ENCODE assay signal across 26 cellular contexts in genomic region chr2:53505814-53506213, GRCh38.
DNase-seq lines count a peak whose midpoint lies in the region; ATAC-seq and TF ChIP-seq lines count a peak whose summit lies in the region.
"Had no signal": no experiment of that assay in that cellular context is flagged by ENCODE, and none has a peak within 500 bp of the region (broad histone marks: within the 10 kb centered on the region; RNA-seq: fewer than 3 reads in every experiment).

No MANE protein-coding gene starts in this region.

- no TSS peak for BruUV-seq in PC-9 (replicated peaks; lab: Mats Ljungman, UMichigan)

- POLR2A ChIA-PET in PC-9 (lab: Charles Lee; ENCODE audit: unreplicated experiment), result interaction anchor here (0.7 kb wide), 1 partner anchor 23 kb away, joined by 7 read pairs; no protein-coding TSS in a partner anchor

- H3K36me3 ChIP-seq in PC-9 (ENCODE audit: low read depth), result no peaks in the 10 kb centered on the region
- H3K36me3 ChIP-seq in mesendoderm (ENCODE audit: control insufficient read depth, insufficient read depth, low read length), result no peaks in the 10 kb centered on the region
- no peaks in the 10 kb centered on the region for H3K36me3 ChIP-seq in upper lobe of right lung
- H3K36me3 ChIP-seq: BE2C, breast epithelium, heart right ventricle, Peyer's patch had no signal

- H3K79me2 ChIP-seq in PC-9 (ENCODE audit: low read depth) (no peaks in the 10 kb centered on the region), mesendoderm (ENCODE audit: control insufficient read depth, insufficient read depth, low read length) (no peaks in the 10 kb centered on the region)

- H3K4me2 ChIP-seq in PC-9 (no peak overlapping the region), mesendoderm (ENCODE audit: low read length) (no peak overlapping the region)

- H3K27ac ChIP-seq in PC-9, result no peak overlapping the region
- H3K27ac ChIP-seq in mesendoderm (ENCODE audit: low read depth, low read length), result no peak overlapping the region
- no peak overlapping the region for H3K27ac ChIP-seq in upper lobe of right lung
- H3K27ac ChIP-seq: breast epithelium, heart right ventricle, Peyer's patch had no signal

- peaks cover 10% of the 10 kb centered on the region for H3K4me1 ChIP-seq in PC-9 (replicated peaks; ENCODE audit: insufficient read depth)
- no peaks in the 10 kb centered on the region for H3K4me1 ChIP-seq in mesendoderm (ENCODE audit: control insufficient read depth, low read depth, low read length)
- H3K4me1 ChIP-seq in upper lobe of right lung, result no peaks in the 10 kb centered on the region
- H3K4me1 ChIP-seq: BE2C, breast epithelium, heart right ventricle, Peyer's patch had no signal

- no peaks in the 10 kb centered on the region for H3K79me1 ChIP-seq in mesendoderm (ENCODE audit: low read length)

- H4K8ac ChIP-seq in mesendoderm (ENCODE audit: low read depth, low read length), result no peak overlapping the region

- no peak overlapping the region for H3K18ac ChIP-seq in mesendoderm (ENCODE audit: low read length)

- H3F3A ChIP-seq in PC-9 (ENCODE audit: insufficient read depth, low read depth), result no peaks in the 10 kb centered on the region

- H3K23ac ChIP-seq in mesendoderm (ENCODE audit: low read length), result no peak overlapping the region

- TF ChIP-seq CTCF in PC-9 (conservative IDR thresholded peaks at IDR 0.05) (no peak), upper lobe of right lung (IDR thresholded peaks at IDR 0.05) (no peak)

- DNase-seq in HCEC 1CT (peak; percentile 20), PC-9 (peak; percentile 46 to 71), mesendoderm (peak; percentile 56), upper lobe of right lung (no peak), mucosa of gallbladder (ENCODE audit: low spot score) (no peak), DMS79 treated with DMSO at 0.1 percent for 48 hours (lab: John Stamatoyannopoulos, UW) (no peak), GOT3 (lab: John Stamatoyannopoulos, UW) (no peak)
- DNase-seq: activated CD4-positive, alpha-beta memory T cell treated with anti-CD3 and anti-CD28 coated beads for 36 hours; activated CD4-positive, CD25-positive, alpha-beta regulatory T cell treated with anti-CD3 and anti-CD28 coated beads, Interleukin-2, amount 50 U/mL, for 72 hours; amygdala; BE2C; CD8-positive, alpha-beta T cell; DMS 273 treated with DMSO at 0.1 percent for 48 hours; GDM1; heart right ventricle; KG1; kidney; midbrain; natural killer cell; NCI-H1417 treated with DMSO at 0.1 percent for 48 hours; NCI-H2081; NCI-H345; Peyer's patch; SHP77; stimulated activated naive CD4-positive, alpha-beta T cell had no signal

- no peaks in the 10 kb centered on the region for H4K20me1 ChIP-seq in PC-9 (ENCODE audit: insufficient read depth)

- H3K9me2 ChIP-seq in PC-9 (ENCODE audit: insufficient read depth), result no peaks in the 10 kb centered on the region

- no CpG with 5 or more reads among the region's 3 CpGs for WGBS in mesendoderm (ENCODE audit: extremely low coverage, insufficient coverage, low lambda C conversion rate)

- no peak overlapping the region for H4K5ac ChIP-seq in mesendoderm (ENCODE audit: low read length)

- intact Hi-C loops in PC-9 (cut with micrococcal nuclease; ENCODE audit: unreplicated experiment) (loop anchor here (1.0 kb wide), 1 partner anchor 29 kb away; no protein-coding TSS in a partner anchor), upper lobe of right lung (cut with DNase I) (no loop called here)

- H3K4ac ChIP-seq in mesendoderm (ENCODE audit: low read depth, low read length), result no peak overlapping the region

- peak; percentile 81 for ATAC-seq in upper lobe of right lung
- ATAC-seq: CD8-positive, alpha-beta T cell; heart right ventricle; natural killer cell had no signal

- H2BK5ac ChIP-seq in mesendoderm (ENCODE audit: low read length), result no peak overlapping the region

- H3K9ac ChIP-seq in mesendoderm (ENCODE audit: low read length), result no peak overlapping the region

- H3K27me3 ChIP-seq in PC-9 (ENCODE audit: insufficient read depth, low read depth) (no peaks in the 10 kb centered on the region), mesendoderm (ENCODE audit: insufficient read depth, low read length, poor library complexity) (no peaks in the 10 kb centered on the region), upper lobe of right lung (no peaks in the 10 kb centered on the region)
- H3K27me3 ChIP-seq: BE2C, breast epithelium, heart right ventricle, Peyer's patch had no signal

- no peak overlapping the region for H2AK5ac ChIP-seq in mesendoderm (ENCODE audit: low read length)

- CTCF ChIA-PET in PC-9 (lab: Charles Lee), result no interaction called here

- H3K9me3 ChIP-seq in PC-9 (ENCODE audit: insufficient read depth, low read depth) (no peaks in the 10 kb centered on the region), upper lobe of right lung (no peaks in the 10 kb centered on the region)
- H3K9me3 ChIP-seq: BE2C, breast epithelium, heart right ventricle, Peyer's patch had no signal

- H3K56ac ChIP-seq in mesendoderm (ENCODE audit: low read length), result no peak overlapping the region

- no peak overlapping the region for H2BK120ac ChIP-seq in mesendoderm (ENCODE audit: low read depth, low read length)

- H3K4me3 ChIP-seq in PC-9 (no peak overlapping the region), mesendoderm (ENCODE audit: low read length) (no peak overlapping the region), upper lobe of right lung (no peak overlapping the region)
- H3K4me3 ChIP-seq: breast epithelium, heart right ventricle, Peyer's patch had no signal

- H2BK15ac ChIP-seq in mesendoderm (replicated peaks; ENCODE audit: low read depth), result no peak overlapping the region

- H2AFZ ChIP-seq in PC-9, result no peak overlapping the region

Comparison
In these comparisons a context has a peak if more than half of its experiments do, and no peak if none do; other contexts are left out.
1. DNase-seq: peak in HCEC 1CT (single experiment), PC-9 (2 of 2) and mesendoderm (single experiment); none in upper lobe of right lung (single experiment), mucosa of gallbladder (single experiment), DMS79 treated with DMSO at 0.1 percent for 48 hours (single experiment) and GOT3 (single experiment).